1 cellular context compared by ENCODE assay signal in the genomic region with DNA sequence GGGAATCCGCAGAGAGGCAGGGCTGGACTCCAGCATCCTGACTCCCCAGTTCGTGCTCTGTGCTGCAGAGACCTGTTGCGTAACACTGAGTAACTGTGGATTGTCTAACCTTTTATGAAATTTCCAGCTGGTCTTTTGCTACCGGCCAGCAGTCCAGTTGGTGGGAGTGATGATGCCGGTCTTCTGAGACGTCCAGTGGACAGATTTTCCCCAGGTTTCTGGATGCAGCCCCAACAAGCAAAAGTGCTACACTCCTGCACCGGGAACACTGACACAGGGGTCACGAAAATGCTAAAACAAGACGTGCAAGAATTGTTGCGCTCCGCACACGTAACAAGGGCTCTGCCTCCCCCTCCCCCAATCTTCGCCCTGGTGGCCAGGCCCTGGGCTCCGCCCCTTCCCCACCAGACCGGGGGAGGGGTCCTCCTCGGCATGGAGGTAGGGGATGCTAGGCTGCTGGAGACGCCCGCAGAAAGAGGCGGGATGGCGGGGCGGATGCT.
TF ChIP-seq lines count a peak whose summit lies in the region.

No MANE protein-coding gene starts in this region.

TF ChIP-seq in GM12878, 131 proteins besides CTCF, POLR2A, EP300 and RAD21 (continued from another document):
- TF ChIP-seq KDM1A (IDR thresholded peaks at IDR 0.05; ENCODE audit: borderline replicate concordance) (no peak), ZNF24 (IDR thresholded peaks at IDR 0.05) (no peak), HDAC2 (IDR thresholded peaks at IDR 0.05) (no peak)
